Comparison of ENCODE assay signal across 1 cellular context in the genomic region with DNA sequence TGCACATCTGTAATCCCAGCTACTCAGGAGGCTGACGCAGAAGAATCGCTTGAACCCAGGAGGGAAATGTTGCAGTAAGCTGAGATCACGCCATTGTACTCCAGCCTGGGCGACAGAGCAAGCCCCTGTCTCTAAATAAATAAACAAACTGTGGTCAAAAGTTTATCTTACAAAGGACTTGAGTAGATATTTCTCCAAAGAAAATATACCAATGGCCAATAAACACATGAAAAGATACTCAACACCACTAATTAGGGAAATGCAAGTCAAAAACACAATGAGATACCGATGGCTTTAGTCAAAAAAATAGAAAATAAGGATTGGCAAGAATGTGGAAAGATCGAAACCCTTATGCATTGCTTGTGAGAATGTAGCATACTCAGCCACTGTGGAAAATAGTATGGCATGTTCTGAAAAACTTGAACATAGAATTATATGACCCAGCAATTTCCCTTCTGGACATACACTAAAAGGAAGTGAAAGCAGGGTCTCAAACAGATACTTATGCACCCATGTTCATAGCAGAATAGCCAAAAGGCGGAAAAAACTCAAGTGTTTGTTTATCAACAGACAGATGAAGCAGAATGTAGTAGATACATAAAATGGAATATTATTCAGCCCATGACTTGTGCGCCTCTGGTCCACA.
TF ChIP-seq lines count a peak whose summit lies in the region.

No MANE protein-coding gene starts in this region.

TF ChIP-seq in WTC11, 78 proteins besides CTCF, POLR2A, EP300 and RAD21 (continued from another document):
- TF ChIP-seq, protein P1, sequence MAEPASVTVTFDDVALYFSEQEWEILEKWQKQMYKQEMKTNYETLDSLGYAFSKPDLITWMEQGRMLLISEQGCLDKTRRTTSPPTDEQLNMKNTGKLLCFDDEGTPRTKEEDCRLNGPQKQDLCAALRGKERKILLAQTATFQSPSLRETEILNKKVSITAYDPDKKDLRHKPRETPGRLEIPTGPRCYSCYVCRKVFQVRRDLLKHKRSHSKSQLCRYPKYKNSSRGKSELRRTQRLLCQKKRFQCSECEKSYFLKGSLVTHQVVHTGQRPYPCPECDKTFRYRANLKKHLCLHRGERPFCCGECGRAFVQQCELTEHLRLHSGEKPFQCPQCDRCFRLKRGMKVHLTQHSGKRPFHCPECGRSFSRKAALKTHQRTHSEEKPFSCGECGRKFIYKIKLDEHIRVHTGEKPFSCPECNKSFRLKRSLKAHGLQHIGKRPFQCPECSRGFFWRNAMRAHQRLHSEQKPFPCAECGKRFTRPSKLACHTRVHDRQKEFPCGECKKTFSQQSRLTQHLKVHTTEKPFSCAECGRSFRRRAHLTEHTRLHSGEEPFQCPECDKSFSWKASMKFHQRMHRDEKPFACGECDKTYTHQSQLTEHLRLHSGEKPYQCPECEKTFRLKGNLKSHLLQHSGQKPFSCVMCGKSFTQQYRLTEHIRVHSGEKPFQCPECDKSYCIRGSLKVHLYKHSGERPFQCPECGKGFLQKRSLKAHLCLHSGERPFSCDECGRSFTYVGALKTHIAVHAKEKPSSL (CRISPR knock-in tag; conservative IDR thresholded peaks at IDR 0.05): no peak
- TF ChIP-seq, protein P2, sequence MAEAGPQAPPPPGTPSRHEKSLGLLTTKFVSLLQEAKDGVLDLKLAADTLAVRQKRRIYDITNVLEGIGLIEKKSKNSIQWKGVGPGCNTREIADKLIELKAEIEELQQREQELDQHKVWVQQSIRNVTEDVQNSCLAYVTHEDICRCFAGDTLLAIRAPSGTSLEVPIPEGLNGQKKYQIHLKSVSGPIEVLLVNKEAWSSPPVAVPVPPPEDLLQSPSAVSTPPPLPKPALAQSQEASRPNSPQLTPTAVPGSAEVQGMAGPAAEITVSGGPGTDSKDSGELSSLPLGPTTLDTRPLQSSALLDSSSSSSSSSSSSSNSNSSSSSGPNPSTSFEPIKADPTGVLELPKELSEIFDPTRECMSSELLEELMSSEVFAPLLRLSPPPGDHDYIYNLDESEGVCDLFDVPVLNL (CRISPR knock-in tag; IDR thresholded peaks at IDR 0.05; ENCODE audit: borderline replicate concordance, low read depth): no peak
- TF ChIP-seq CREB1 (CRISPR knock-in tag; IDR thresholded peaks at IDR 0.05): no peak
- TF ChIP-seq ATF1 (CRISPR knock-in tag; IDR thresholded peaks at IDR 0.05): no peak
- TF ChIP-seq, protein P3, sequence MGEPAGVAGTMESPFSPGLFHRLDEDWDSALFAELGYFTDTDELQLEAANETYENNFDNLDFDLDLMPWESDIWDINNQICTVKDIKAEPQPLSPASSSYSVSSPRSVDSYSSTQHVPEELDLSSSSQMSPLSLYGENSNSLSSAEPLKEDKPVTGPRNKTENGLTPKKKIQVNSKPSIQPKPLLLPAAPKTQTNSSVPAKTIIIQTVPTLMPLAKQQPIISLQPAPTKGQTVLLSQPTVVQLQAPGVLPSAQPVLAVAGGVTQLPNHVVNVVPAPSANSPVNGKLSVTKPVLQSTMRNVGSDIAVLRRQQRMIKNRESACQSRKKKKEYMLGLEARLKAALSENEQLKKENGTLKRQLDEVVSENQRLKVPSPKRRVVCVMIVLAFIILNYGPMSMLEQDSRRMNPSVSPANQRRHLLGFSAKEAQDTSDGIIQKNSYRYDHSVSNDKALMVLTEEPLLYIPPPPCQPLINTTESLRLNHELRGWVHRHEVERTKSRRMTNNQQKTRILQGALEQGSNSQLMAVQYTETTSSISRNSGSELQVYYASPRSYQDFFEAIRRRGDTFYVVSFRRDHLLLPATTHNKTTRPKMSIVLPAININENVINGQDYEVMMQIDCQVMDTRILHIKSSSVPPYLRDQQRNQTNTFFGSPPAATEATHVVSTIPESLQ (CRISPR knock-in tag; IDR thresholded peaks at IDR 0.05): no peak
- TF ChIP-seq, protein P4, sequence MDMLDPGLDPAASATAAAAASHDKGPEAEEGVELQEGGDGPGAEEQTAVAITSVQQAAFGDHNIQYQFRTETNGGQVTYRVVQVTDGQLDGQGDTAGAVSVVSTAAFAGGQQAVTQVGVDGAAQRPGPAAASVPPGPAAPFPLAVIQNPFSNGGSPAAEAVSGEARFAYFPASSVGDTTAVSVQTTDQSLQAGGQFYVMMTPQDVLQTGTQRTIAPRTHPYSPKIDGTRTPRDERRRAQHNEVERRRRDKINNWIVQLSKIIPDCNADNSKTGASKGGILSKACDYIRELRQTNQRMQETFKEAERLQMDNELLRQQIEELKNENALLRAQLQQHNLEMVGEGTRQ (CRISPR knock-in tag; IDR thresholded peaks at IDR 0.05): no peak
